ENCODE assay signal across 20 cellular contexts in genomic region chr22:36911887-36912661, GRCh38. TPM values are rescaled to one million over a fixed set of nuclear protein-coding genes. Genes with fewer than 3 reads are reported as not detected.
A peak's percentile ranks its signal among the peaks of the same experiment; 100 is the strongest.
DNase-seq lines count a peak whose midpoint lies in the region; ATAC-seq and TF ChIP-seq lines count a peak whose summit lies in the region.
"Had no signal": no experiment of that assay in that cellular context is flagged by ENCODE, and none has a peak within 500 bp of the region (broad histone marks: within the 10 kb centered on the region; RNA-seq: fewer than 3 reads in every experiment).

No MANE protein-coding gene starts in this region.

- intact Hi-C loops in right lobe of liver (cut with DNase I) (no loop called here), sciatic nerve (cut with DNase I) (no loop called here)

- H2AFZ ChIP-seq in H9 (ENCODE audit: low read length) = no peak overlapping the region

- DNase-seq in H9 (peak; percentile 62), chondrocyte (ENCODE audit: low spot score) (no peak), mesendoderm (peak; percentile 52), suprapubic skin (ENCODE audit: low spot score in 2 of 2) (no peak), NCI-H1436 treated with DMSO at 0.1 percent for 48 hours (lab: John Stamatoyannopoulos, UW) (no peak), right lobe of liver (no peak), sciatic nerve (ENCODE audit: low spot score) (no peak)
- DNase-seq: activated CD4-positive, alpha-beta T cell treated with anti-CD3 and anti-CD28 coated beads for 36 hours; activated naive CD4-positive, alpha-beta T cell treated with anti-CD3 and anti-CD28 coated beads for 36 hours; cortex of kidney; kidney; mucosa of descending colon; NCI-H1930; NCI-H524; SIG-M5 had no signal

- H3K4me3 ChIP-seq in mesendoderm (ENCODE audit: low read length) = no peak overlapping the region
- no peak overlapping the region for H3K4me3 ChIP-seq in suprapubic skin
- no peak overlapping the region for H3K4me3 ChIP-seq in right lobe of liver
- H3K4me3 ChIP-seq: esophagus muscularis mucosa, mucosa of descending colon had no signal

- H3K23ac ChIP-seq in H9 (ENCODE audit: insufficient read length, low read depth, low read length) = no peak overlapping the region
- no peak overlapping the region for H3K23ac ChIP-seq in mesendoderm (ENCODE audit: low read length)

- H2AK5ac ChIP-seq in H9 (ENCODE audit: insufficient read length, low read length) = no peak overlapping the region
- no peak overlapping the region for H2AK5ac ChIP-seq in mesendoderm (ENCODE audit: low read length)

- no peaks in the 10 kb centered on the region for H3K36me3 Mint-ChIP-seq in H9 (ENCODE audit: insufficient read depth in 1 of 3, low read depth in 3 of 3)
- no peaks in the 10 kb centered on the region for H3K36me3 Mint-ChIP-seq in chondrocyte (ENCODE audit: low read depth)

- H3K36me3 ChIP-seq in mesendoderm (ENCODE audit: control insufficient read depth, insufficient read depth, low read length) (no peaks in the 10 kb centered on the region), suprapubic skin (no peaks in the 10 kb centered on the region), right lobe of liver (no peaks in the 10 kb centered on the region)
- H3K36me3 ChIP-seq: esophagus muscularis mucosa had no signal

- peaks cover 0 to 8% of the 10 kb centered on the region in 2 experiments; a peak in 1 of 5 replicates for H3K9me3 Mint-ChIP-seq in H9
- H3K9me3 Mint-ChIP-seq in chondrocyte (ENCODE audit: low read depth) = no peaks in the 10 kb centered on the region
- H3K9me3 Mint-ChIP-seq: activated naive CD4-positive, alpha-beta T cell treated with anti-CD3 and anti-CD28 coated beads for 36 hours had no signal

- H3K27me3 Mint-ChIP-seq in H9 (ENCODE audit: low read depth) = peaks cover 97% of the 10 kb centered on the region
- peaks cover 7% of the 10 kb centered on the region for H3K27me3 Mint-ChIP-seq in chondrocyte (ENCODE audit: low read depth)

- no peak for TF ChIP-seq EP300 in suprapubic skin (IDR thresholded peaks at IDR 0.05)

- H4K5ac ChIP-seq in H9 (ENCODE audit: insufficient read length, low read depth, low read length) = no peak overlapping the region
- no peak overlapping the region for H4K5ac ChIP-seq in mesendoderm (ENCODE audit: low read length)

- H3K79me2 ChIP-seq in H9 (ENCODE audit: insufficient read depth, low read length) (no peaks in the 10 kb centered on the region), mesendoderm (ENCODE audit: control insufficient read depth, insufficient read depth, low read length) (no peaks in the 10 kb centered on the region)

- H3K4me3 Mint-ChIP-seq in H9 (peak overlapping the region; percentile 20 to 70; a peak in 4 of 5 replicates), chondrocyte (ENCODE audit: unreplicated experiment) (no peak overlapping the region)
- H3K4me3 Mint-ChIP-seq: activated CD4-positive, alpha-beta T cell treated with anti-CD3 and anti-CD28 coated beads for 36 hours; activated naive CD4-positive, alpha-beta T cell treated with anti-CD3 and anti-CD28 coated beads for 36 hours had no signal

- no peak overlapping the region for H4K91ac ChIP-seq in H9 (ENCODE audit: insufficient read length, low read depth, low read length)

- H3K27me3 ChIP-seq in H9 (ENCODE audit: insufficient read depth, low read length) (peaks cover 13% of the 10 kb centered on the region; the same call in 1 of the 2 replicates), mesendoderm (ENCODE audit: insufficient read depth, low read length, poor library complexity) (no peaks in the 10 kb centered on the region), suprapubic skin (peaks cover 3% of the 10 kb centered on the region), right lobe of liver (no peaks in the 10 kb centered on the region)

- H3K9ac ChIP-seq in H9 (ENCODE audit: extremely low read depth, insufficient read length, low read length) (no peak overlapping the region), mesendoderm (ENCODE audit: low read length) (no peak overlapping the region)

- H4K8ac ChIP-seq in H9 (replicated peaks; ENCODE audit: insufficient read length, low read depth, low read length) (no peak overlapping the region), mesendoderm (ENCODE audit: low read depth, low read length) (no peak overlapping the region)

- no peak overlapping the region for H3T11ph ChIP-seq in H9 (ENCODE audit: low read length)

- H2BK12ac ChIP-seq in H9 (ENCODE audit: insufficient read length, low read depth, low read length) = no peak overlapping the region

- TF ChIP-seq POLR2A in suprapubic skin (IDR thresholded peaks at IDR 0.05) (no peak), right lobe of liver (IDR thresholded peaks at IDR 0.05) (no peak)

- WGBS in H9 (ENCODE audit: extremely low coverage, insufficient read length, low lambda C conversion rate) = no CpG with 5 or more reads among the region's 13 CpGs
- no CpG with 5 or more reads among the region's 13 CpGs for WGBS in mesendoderm (ENCODE audit: extremely low coverage, insufficient coverage, low lambda C conversion rate)
- 74% methylated on average over 13 of the region's 13 CpGs for WGBS in suprapubic skin
- WGBS in right lobe of liver (ENCODE audit: insufficient coverage, low coverage, low lambda C conversion rate, missing lambda C conversion rate) = 48% methylated on average over 9 of the region's 13 CpGs

- peak overlapping the region; percentile 21; the same call in 1 of the 2 replicates for H3K14ac ChIP-seq in H9 (ENCODE audit: insufficient read depth, low read length)

- H3K27ac ChIP-seq in H9 (ENCODE audit: insufficient read length, low read depth, low read length) (no peak overlapping the region), mesendoderm (ENCODE audit: low read depth, low read length) (no peak overlapping the region), suprapubic skin (peak overlapping the region; percentile 69), right lobe of liver (no peak overlapping the region)

- no peak for TF ChIP-seq CTCF in H9 (conservative IDR thresholded peaks at IDR 0.05)
- TF ChIP-seq CTCF in chondrocyte (IDR thresholded peaks at IDR 0.05) = no peak
- no peak for TF ChIP-seq CTCF in suprapubic skin (IDR thresholded peaks at IDR 0.05)
- no peak for TF ChIP-seq CTCF in right lobe of liver (IDR thresholded peaks at IDR 0.05)

- H2BK20ac ChIP-seq in H9 (ENCODE audit: low read depth, low read length, poor library complexity, severe bottlenecking) = no peak overlapping the region

- H4K20me1 ChIP-seq in H9 (ENCODE audit: control insufficient read depth, insufficient read depth, insufficient read length) = no peaks in the 10 kb centered on the region

- H3K79me1 ChIP-seq in H9 (ENCODE audit: insufficient read depth, low read depth, low read length, poor library complexity, severe bottlenecking) (no peaks in the 10 kb centered on the region), mesendoderm (ENCODE audit: low read length) (no peaks in the 10 kb centered on the region)

- H3K4ac ChIP-seq in H9 (ENCODE audit: low read depth, low read length) (no peak overlapping the region), mesendoderm (ENCODE audit: low read depth, low read length) (no peak overlapping the region)

- H3K4me1 Mint-ChIP-seq in H9 = peaks cover 30 to 41% of the 10 kb centered on the region in 2 experiments
- peaks cover 32% of the 10 kb centered on the region for H3K4me1 Mint-ChIP-seq in chondrocyte (ENCODE audit: low read depth)
- H3K4me1 Mint-ChIP-seq: activated CD4-positive, alpha-beta T cell treated with anti-CD3 and anti-CD28 coated beads for 36 hours had no signal

- no peaks in the 10 kb centered on the region for H3K23me2 ChIP-seq in H9 (ENCODE audit: insufficient read length, low read depth, low read length, poor library complexity, severe bottlenecking)

- peak overlapping the region in 2 of 3 experiments; percentile 31 to 96; a peak in 4 of 7 replicates for H3K27ac Mint-ChIP-seq in H9
- H3K27ac Mint-ChIP-seq in chondrocyte (ENCODE audit: unreplicated experiment) = peak overlapping the region; percentile 70
- H3K27ac Mint-ChIP-seq: activated CD4-positive, alpha-beta T cell treated with anti-CD3 and anti-CD28 coated beads for 36 hours; activated naive CD4-positive, alpha-beta T cell treated with anti-CD3 and anti-CD28 coated beads for 36 hours had no signal

- ATAC-seq in right lobe of liver (no peak), sciatic nerve (no peak)
- ATAC-seq: activated CD4-positive, alpha-beta T cell treated with anti-CD3 and anti-CD28 coated beads for 36 hours; HCT116 had no signal

- H2BK120ac ChIP-seq in H9 (ENCODE audit: low read depth, low read length, poor library complexity, severe bottlenecking) (no peak overlapping the region), mesendoderm (ENCODE audit: low read depth, low read length) (no peak overlapping the region)

- H3K56ac ChIP-seq in H9 (ENCODE audit: insufficient read length, low read depth, low read length) = no peak overlapping the region
- H3K56ac ChIP-seq in mesendoderm (ENCODE audit: low read length) = peak overlapping the region; percentile 15

- H3K9me3 ChIP-seq in H9 (ENCODE audit: control insufficient read depth, low read depth, low read length) (no peaks in the 10 kb centered on the region), suprapubic skin (no peaks in the 10 kb centered on the region), right lobe of liver (no peaks in the 10 kb centered on the region)
- H3K9me3 ChIP-seq: esophagus muscularis mucosa, mucosa of descending colon had no signal

- peak overlapping the region; percentile 5 for H3K18ac ChIP-seq in H9 (ENCODE audit: insufficient read length, low read depth, low read length)
- no peak overlapping the region for H3K18ac ChIP-seq in mesendoderm (ENCODE audit: low read length)

- H3K4me1 ChIP-seq in H9 (ENCODE audit: insufficient read depth, low read length) (no peaks in the 10 kb centered on the region; the same call in 1 of the 2 replicates), mesendoderm (ENCODE audit: control insufficient read depth, low read depth, low read length) (peaks cover 2% of the 10 kb centered on the region), suprapubic skin (peaks cover 6% of the 10 kb centered on the region), right lobe of liver (peaks cover 0 to 4% (median 0%) of the 10 kb centered on the region in 4 donors)

- H3K4me2 ChIP-seq in H9 (ENCODE audit: insufficient read depth, insufficient read length, low read length) (peak overlapping the region; percentile 7), mesendoderm (ENCODE audit: low read length) (no peak overlapping the region)

- H2BK15ac ChIP-seq in H9 (ENCODE audit: low read depth, low read length) = no peak overlapping the region
- H2BK15ac ChIP-seq in mesendoderm (replicated peaks; ENCODE audit: low read depth) = no peak overlapping the region

- H2BK5ac ChIP-seq in H9 (ENCODE audit: insufficient read length, low read length) (no peak overlapping the region), mesendoderm (ENCODE audit: low read length) (no peak overlapping the region)

RNA-seq across cellular contexts. Expression of gene CSF2RB, which starts 1.4 kb away (rescaled TPM):
- total RNA-seq in H9 (2021) (not detected in 2 replicates), chondrocyte (0.05 to 0.19 TPM (median 0.08 TPM) in 3 replicates), suprapubic skin (10 to 100 TPM in 1 of 4 donors, 1 to 10 TPM in 3; 3.9 to 13.6 (median 4.7) TPM), right lobe of liver (1 to 10 TPM in 5 of 6 experiments, under 1 TPM in 1; 0.88 to 4.7 (median 2.4) TPM), sciatic nerve (10.1 TPM)
- 0.01 TPM for polyA plus RNA-seq in mesendoderm (2013, experiment 1 of 2)
- 0.03 TPM for polyA plus RNA-seq in mesendoderm (2013, experiment 2 of 2)
- total RNA-seq: HT1080 had no signal

RNA-seq across cellular contexts. Expression of gene NCF4, which starts 51.3 kb away (rescaled TPM):
- total RNA-seq in H9 (2021) (not detected in 2 replicates), chondrocyte (not detected in 3 replicates), suprapubic skin (1 to 10 TPM; 1.1 to 4.5 (median 3.1) TPM), right lobe of liver (1 to 10 TPM; 2.3 to 6.2 (median 4.0) TPM), sciatic nerve (30.4 TPM)
- not detected for polyA plus RNA-seq in mesendoderm (2013, experiment 1 of 2)
- polyA plus RNA-seq in mesendoderm (2013, experiment 2 of 2) = not detected
- total RNA-seq: HT1080, M059J had no signal
- polyA plus RNA-seq: BJ had no signal

Comparison
In these comparisons a context has a peak if more than half of its experiments do, and no peak if none do; other contexts are left out.
1. DNase-seq: peak in H9 (single experiment) and mesendoderm (single experiment); none in chondrocyte (single experiment), suprapubic skin (0 of 2), NCI-H1436 treated with DMSO at 0.1 percent for 48 hours (single experiment), right lobe of liver (0 of 3) and sciatic nerve (single experiment).